2 cellular contexts compared by ENCODE assay signal in genomic region chr2:204505488-204505887, GRCh38.
A peak's percentile ranks its signal among the peaks of the same experiment; 100 is the strongest.
TF ChIP-seq lines count a peak whose summit lies in the region.

No MANE protein-coding gene starts in this region.

TF ChIP-seq in HepG2, 621 proteins besides CTCF, POLR2A, EP300 and RAD21:
- TF ChIP-seq NFKBIZ (CRISPR knock-in tag; IDR thresholded peaks at IDR 0.05), result no peak
- TF ChIP-seq MAFK (conservative IDR thresholded peaks at IDR 0.05 in 1 of 2, IDR thresholded peaks at IDR 0.05 in 1 of 2; ENCODE audit: low read length in 2 of 2), result peak; percentile 43 to 45; a peak in 3 of 4 replicates
- TF ChIP-seq SNRNP70 (IDR thresholded peaks at IDR 0.05; ENCODE audit: low read depth, low read length), result no peak
- no peak for TF ChIP-seq ZNF652 (CRISPR knock-in tag; IDR thresholded peaks at IDR 0.05; ENCODE audit: borderline replicate concordance, low read depth)
- 0 out of 2 replicates have a peak, but pooled peaks have one; percentile 19 for TF ChIP-seq MAFF (IDR thresholded peaks at IDR 0.05; ENCODE audit: low read depth, low read length)

TF ChIP-seq in K562, 482 proteins besides CTCF, POLR2A, EP300 and RAD21:
- TF ChIP-seq HDGF (IDR thresholded peaks at IDR 0.05) (no peak), KAT8 (IDR thresholded peaks at IDR 0.05; ENCODE audit: low read depth) (no peak), NFIX (CRISPR knock-in tag; IDR thresholded peaks at IDR 0.05; ENCODE audit: low read depth) (no peak), CEBPB (tag; IDR thresholded peaks at IDR 0.05) (no peak), TAL1 (IDR thresholded peaks at IDR 0.05) (peak; percentile 22; the same call in 1 of the 2 replicates), MAFG (tag; conservative IDR thresholded peaks at IDR 0.05) (peak; percentile 40), SREBF2 (CRISPR knock-in tag; IDR thresholded peaks at IDR 0.05) (no peak), ZNF76 (CRISPR knock-in tag; IDR thresholded peaks at IDR 0.05; ENCODE audit: borderline replicate concordance) (no peak), MTA1 (IDR thresholded peaks at IDR 0.05; ENCODE audit: borderline replicate concordance) (no peak), TRIM28 (IDR thresholded peaks at IDR 0.05) (no peak), KDM1A (IDR thresholded peaks at IDR 0.05) (peak in 1 of 2 experiments; percentile 51; a peak in 1 of 4 replicates), C11orf30 (IDR thresholded peaks at IDR 0.05; ENCODE audit: low read depth) (peak; percentile 23; the same call in 1 of the 2 replicates), TAF15 (IDR thresholded peaks at IDR 0.05; ENCODE audit: low read depth, low read length) (no peak), ZNF316 (IDR thresholded peaks at IDR 0.05) (peak; percentile 42; the same call in 1 of the 2 replicates), FOXA3 (CRISPR knock-in tag; conservative IDR thresholded peaks at IDR 0.05 in 1 of 2, IDR thresholded peaks at IDR 0.05 in 1 of 2) (no peak), HMGXB4 (CRISPR knock-in tag; IDR thresholded peaks at IDR 0.05) (no peak), ZNF263 (CRISPR knock-in tag; IDR thresholded peaks at IDR 0.05; ENCODE audit: borderline replicate concordance) (no peak), CBFA2T3 (IDR thresholded peaks at IDR 0.05) (peak; percentile 51; the same call in 1 of the 2 replicates), SMAD4 (CRISPR knock-in tag; conservative IDR thresholded peaks at IDR 0.05) (0 out of 2 replicates have a peak, but pooled peaks have one; percentile 18), CBFA2T2 (conservative IDR thresholded peaks at IDR 0.05) (0 out of 2 replicates have a peak, but pooled peaks have one; percentile 14), POLR2H (tag; IDR thresholded peaks at IDR 0.05; ENCODE audit: low read depth) (no peak), WHSC1 (IDR thresholded peaks at IDR 0.05; ENCODE audit: low read length) (no peak), OTX1 (CRISPR knock-in tag; IDR thresholded peaks at IDR 0.05) (no peak), ESRRA (IDR thresholded peaks at IDR 0.05; ENCODE audit: borderline replicate concordance, low read depth) (peak; percentile 72; the same call in 1 of the 2 replicates), HES1 (IDR thresholded peaks at IDR 0.05; ENCODE audit: low read depth) (no peak), FOXK1 (CRISPR knock-in tag; IDR thresholded peaks at IDR 0.05; ENCODE audit: borderline replicate concordance) (no peak), FOSL1 (tag; conservative IDR thresholded peaks at IDR 0.05) (peak; percentile 22; the same call in 1 of the 2 replicates), RCOR1 (IDR thresholded peaks at IDR 0.05; ENCODE audit: borderline replicate concordance in 1 of 2, low read depth in 2 of 2, low read length in 2 of 2) (peak in 1 of 2 experiments; percentile 66; a peak in 1 of 4 replicates)
